Comparison of ENCODE assay signal across 1 cellular context in genomic region chr15:85722374-85722773, GRCh38.
TF ChIP-seq lines count a peak whose summit lies in the region.

No MANE protein-coding gene starts in this region.

TF ChIP-seq in A549, 52 proteins besides CTCF, POLR2A, EP300 and RAD21 (continued from another document):
- TF ChIP-seq ESRRA (IDR thresholded peaks at IDR 0.05; ENCODE audit: borderline replicate concordance, low read length): no peak
- no peak for TF ChIP-seq RCOR1 (IDR thresholded peaks at IDR 0.05; ENCODE audit: low read depth, low read length)
- no peak for TF ChIP-seq SMC3 (IDR thresholded peaks at IDR 0.05)
- TF ChIP-seq, protein P1, sequence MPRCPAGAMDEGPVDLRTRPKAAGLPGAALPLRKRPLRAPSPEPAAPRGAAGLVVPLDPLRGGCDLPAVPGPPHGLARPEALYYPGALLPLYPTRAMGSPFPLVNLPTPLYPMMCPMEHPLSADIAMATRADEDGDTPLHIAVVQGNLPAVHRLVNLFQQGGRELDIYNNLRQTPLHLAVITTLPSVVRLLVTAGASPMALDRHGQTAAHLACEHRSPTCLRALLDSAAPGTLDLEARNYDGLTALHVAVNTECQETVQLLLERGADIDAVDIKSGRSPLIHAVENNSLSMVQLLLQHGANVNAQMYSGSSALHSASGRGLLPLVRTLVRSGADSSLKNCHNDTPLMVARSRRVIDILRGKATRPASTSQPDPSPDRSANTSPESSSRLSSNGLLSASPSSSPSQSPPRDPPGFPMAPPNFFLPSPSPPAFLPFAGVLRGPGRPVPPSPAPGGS (IDR thresholded peaks at IDR 0.05): no peak
- TF ChIP-seq HEYL (CRISPR knock-in tag; IDR thresholded peaks at IDR 0.05): no peak
- TF ChIP-seq, protein P2, sequence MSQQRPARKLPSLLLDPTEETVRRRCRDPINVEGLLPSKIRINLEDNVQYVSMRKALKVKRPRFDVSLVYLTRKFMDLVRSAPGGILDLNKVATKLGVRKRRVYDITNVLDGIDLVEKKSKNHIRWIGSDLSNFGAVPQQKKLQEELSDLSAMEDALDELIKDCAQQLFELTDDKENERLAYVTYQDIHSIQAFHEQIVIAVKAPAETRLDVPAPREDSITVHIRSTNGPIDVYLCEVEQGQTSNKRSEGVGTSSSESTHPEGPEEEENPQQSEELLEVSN (IDR thresholded peaks at IDR 0.05; ENCODE audit: borderline replicate concordance, low read depth): no peak
- no peak for TF ChIP-seq ZNF302 (CRISPR knock-in tag; IDR thresholded peaks at IDR 0.05)
- TF ChIP-seq, protein P3, sequence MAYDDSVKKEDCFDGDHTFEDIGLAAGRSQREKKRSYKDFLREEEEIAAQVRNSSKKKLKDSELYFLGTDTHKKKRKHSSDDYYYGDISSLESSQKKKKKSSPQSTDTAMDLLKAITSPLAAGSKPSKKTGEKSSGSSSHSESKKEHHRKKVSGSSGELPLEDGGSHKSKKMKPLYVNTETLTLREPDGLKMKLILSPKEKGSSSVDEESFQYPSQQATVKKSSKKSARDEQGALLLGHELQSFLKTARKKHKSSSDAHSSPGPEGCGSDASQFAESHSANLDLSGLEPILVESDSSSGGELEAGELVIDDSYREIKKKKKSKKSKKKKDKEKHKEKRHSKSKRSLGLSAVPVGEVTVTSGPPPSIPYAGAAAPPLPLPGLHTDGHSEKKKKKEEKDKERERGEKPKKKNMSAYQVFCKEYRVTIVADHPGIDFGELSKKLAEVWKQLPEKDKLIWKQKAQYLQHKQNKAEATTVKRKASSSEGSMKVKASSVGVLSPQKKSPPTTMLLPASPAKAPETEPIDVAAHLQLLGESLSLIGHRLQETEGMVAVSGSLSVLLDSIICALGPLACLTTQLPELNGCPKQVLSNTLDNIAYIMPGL (CRISPR knock-in tag; IDR thresholded peaks at IDR 0.05; ENCODE audit: borderline replicate concordance): no peak
- TF ChIP-seq FOSL2 (IDR thresholded peaks at IDR 0.05): no peak
- no peak for TF ChIP-seq FOSL2 (CRISPR knock-in tag; IDR thresholded peaks at IDR 0.05)
- TF ChIP-seq RARB (CRISPR knock-in tag; IDR thresholded peaks at IDR 0.05): no peak
- TF ChIP-seq GATA3 (IDR thresholded peaks at IDR 0.05; ENCODE audit: borderline replicate concordance): no peak
- no peak for TF ChIP-seq ELK1 (IDR thresholded peaks at IDR 0.05; ENCODE audit: low read depth, low read length)
